Comparison of ENCODE assay signal across 11 cellular contexts in genomic region chrY:13705197-13705596, GRCh38. TPM values are rescaled to one million over a fixed set of nuclear protein-coding genes. Genes with fewer than 3 reads are reported as not detected.
DNase-seq lines count a peak whose midpoint lies in the region; ATAC-seq, FAIRE-seq and TF ChIP-seq lines count a peak whose summit lies in the region.
"Had no signal": no experiment of that assay in that cellular context is flagged by ENCODE, and none has a peak within 500 bp of the region (broad histone marks: within the 10 kb centered on the region; RNA-seq: fewer than 3 reads in every experiment).

No MANE protein-coding gene starts in this region.

- H3K36me3 Mint-ChIP-seq in activated T-helper 17 cell treated with anti-CD3 and anti-CD28 coated beads, Interleukin-2, amount 50 U/mL, for 72 hours (ENCODE audit: low read depth) = peaks cover 6% of the 10 kb centered on the region

- H3K27ac Mint-ChIP-seq in activated T-helper 17 cell treated with anti-CD3 and anti-CD28 coated beads, Interleukin-2, amount 50 U/mL, for 72 hours = peak overlapping the region; percentile 95

- intact Hi-C loops in ovary (cut with DNase I) = no loop called here

- H3K4me3 ChIP-seq in A549 = peak overlapping the region; percentile 50
- no peak overlapping the region for H3K4me3 ChIP-seq in ovary
- H3K4me3 ChIP-seq in tibial nerve = peak overlapping the region in 2 of 4 donors; percentile 52 to 61
- H3K4me3 ChIP-seq: K562 had no signal

- H3K4me1 Mint-ChIP-seq in activated T-helper 17 cell treated with anti-CD3 and anti-CD28 coated beads, Interleukin-2, amount 50 U/mL, for 72 hours = no peaks in the 10 kb centered on the region

- DNase-seq in A549 (ENCODE audit: low read depth in 1 of 2, low spot score in 1 of 2) (peak in 1 of 2 experiments; percentile 5), G401 (ENCODE audit: low spot score) (peak; percentile 50), medulla oblongata (ENCODE audit: extremely low spot score) (peak; percentile 63), foreskin melanocyte (no peak), ovary (no peak), tibial nerve (ENCODE audit: low spot score in 2 of 2) (no peak)
- DNase-seq in stimulated activated CD4-positive, alpha-beta T cell treated with anti-CD3 and anti-CD28 coated beads, Interleukin-2, amount 100 ng/mL, for 48 hours = no peak
- DNase-seq: activated CD4-positive, alpha-beta T cell treated with anti-CD3 and anti-CD28 coated beads, Interleukin-2, amount 50 U/mL, for 4 hours; PC-3 had no signal

- 13% methylated on average over 8 of the region's 8 CpGs for WGBS in A549 (ENCODE audit: missing lambda C conversion rate)
- no CpG with 5 or more reads among the region's 8 CpGs for WGBS in ovary, 3 donors
- 15% methylated on average over 8 of the region's 8 CpGs; no CpG with 5 or more reads in 1 of the 2 donors for WGBS in tibial nerve, 2 donors

- H3K27me3 ChIP-seq in ovary (no peaks in the 10 kb centered on the region), tibial nerve (no peaks in the 10 kb centered on the region)

- TF ChIP-seq POLR2A in A549 (IDR thresholded peaks at IDR 0.05; ENCODE audit: low read length) (no peak), ovary (IDR thresholded peaks at IDR 0.05) (no peak), tibial nerve (IDR thresholded peaks at IDR 0.05) (no peak)

- peak overlapping the region; percentile 81 for H3K4me2 ChIP-seq in A549

- H3K9me3 Mint-ChIP-seq in activated T-helper 17 cell treated with anti-CD3 and anti-CD28 coated beads, Interleukin-2, amount 50 U/mL, for 72 hours = no peaks in the 10 kb centered on the region

- no peaks in the 10 kb centered on the region for H3K36me3 ChIP-seq in ovary
- H3K36me3 ChIP-seq in tibial nerve = no peaks in the 10 kb centered on the region

- CTCF ChIA-PET in A549 (lab: Yijun Ruan, JAX) = no interaction called here

- H3K4me1 ChIP-seq in A549 = peaks cover 4% of the 10 kb centered on the region; the same call in 1 of the 3 replicates
- H3K4me1 ChIP-seq in ovary (ENCODE audit: insufficient read depth) = no peaks in the 10 kb centered on the region
- peaks cover 0 to 3% (median 0%) of the 10 kb centered on the region in 4 donors for H3K4me1 ChIP-seq in tibial nerve

- H3K9me3 ChIP-seq in A549 = no peaks in the 10 kb centered on the region
- no peaks in the 10 kb centered on the region for H3K9me3 ChIP-seq in ovary
- no peaks in the 10 kb centered on the region for H3K9me3 ChIP-seq in tibial nerve

- no peak for ATAC-seq in A549
- no peak for ATAC-seq in activated T-helper 17 cell treated with anti-CD3 and anti-CD28 coated beads, Interleukin-2, amount 50 U/mL, for 72 hours (replicated peaks)
- ATAC-seq: K562, PC-3 had no signal

- POLR2A ChIA-PET in A549 (lab: Yijun Ruan, JAX) = no interaction called here

- H3K27me3 Mint-ChIP-seq in activated T-helper 17 cell treated with anti-CD3 and anti-CD28 coated beads, Interleukin-2, amount 50 U/mL, for 72 hours = no peaks in the 10 kb centered on the region

- TF ChIP-seq RAD21 in A549 (conservative IDR thresholded peaks at IDR 0.05 in 1 of 2, IDR thresholded peaks at IDR 0.05 in 1 of 2) = no peak

- no peak for TF ChIP-seq EP300 in A549 (IDR thresholded peaks at IDR 0.05)
- TF ChIP-seq EP300 in ovary (IDR thresholded peaks at IDR 0.05) = no peak
- no peak for TF ChIP-seq EP300 in tibial nerve (IDR thresholded peaks at IDR 0.05)

- H3K27ac ChIP-seq in A549 (peak overlapping the region; percentile 16 to 61; a peak in 4 of 6 replicates), ovary (no peak overlapping the region), tibial nerve (peak overlapping the region in 1 of 4 donors; percentile 91)

- FAIRE-seq in A549 (lab: Jason Lieb, UNC) = no peak
- FAIRE-seq: K562 had no signal

- in situ Hi-C loops in G401 (cut with HindIII; ENCODE audit: low sequenced_read_pairs) = no loop called here

- peak overlapping the region; percentile 91 for H3K4me3 Mint-ChIP-seq in activated T-helper 17 cell treated with anti-CD3 and anti-CD28 coated beads, Interleukin-2, amount 50 U/mL, for 72 hours

- TF ChIP-seq CTCF in A549 (IDR thresholded peaks at IDR 0.05) (no peak), ovary (IDR thresholded peaks at IDR 0.05) (no peak), tibial nerve (IDR thresholded peaks at IDR 0.05) (no peak)

TF ChIP-seq in A549, 52 proteins besides CTCF, POLR2A, EP300 and RAD21:
- no peak for TF ChIP-seq ESRRA (IDR thresholded peaks at IDR 0.05; ENCODE audit: borderline replicate concordance, low read length)
- no peak for TF ChIP-seq POLR2AphosphoS2 (conservative IDR thresholded peaks at IDR 0.05; ENCODE audit: low read length)
- TF ChIP-seq KDM1A (IDR thresholded peaks at IDR 0.05; ENCODE audit: low read depth) = no peak
- no peak for TF ChIP-seq FOSB (CRISPR knock-in tag; IDR thresholded peaks at IDR 0.05)
- TF ChIP-seq EHF (CRISPR knock-in tag; IDR thresholded peaks at IDR 0.05) = no peak
- TF ChIP-seq HES2 (IDR thresholded peaks at IDR 0.05) = no peak
- TF ChIP-seq RCOR1 (IDR thresholded peaks at IDR 0.05; ENCODE audit: low read depth, low read length) = no peak
- no peak for TF ChIP-seq HOXA7 (CRISPR knock-in tag; IDR thresholded peaks at IDR 0.05)
- no peak for TF ChIP-seq HEYL (CRISPR knock-in tag; IDR thresholded peaks at IDR 0.05)
- no peak for TF ChIP-seq HDAC2 (IDR thresholded peaks at IDR 0.05)
- no peak for TF ChIP-seq PBX3 (IDR thresholded peaks at IDR 0.05)
- no peak for TF ChIP-seq MAZ (IDR thresholded peaks at IDR 0.05; ENCODE audit: borderline replicate concordance, low read depth, low read length)
- TF ChIP-seq REST (IDR thresholded peaks at IDR 0.05) = no peak
- no peak for TF ChIP-seq NFE2L2 (conservative IDR thresholded peaks at IDR 0.05; ENCODE audit: low read length)
- no peak for TF ChIP-seq HOXB13 (CRISPR knock-in tag; IDR thresholded peaks at IDR 0.05; ENCODE audit: low read depth)

RNA-seq across cellular contexts. Expression of gene TMSB4Y, which starts 1.5 kb away (rescaled TPM):
- 1.5 and 2.2 TPM in 2 replicates for polyA plus RNA-seq in A549 (2011; rRNA removed)
- 0.74 and 0.80 TPM in 2 replicates for polyA plus RNA-seq in A549 (2012; cell fraction: cytosol; rRNA removed)
- 0.24 and 0.40 TPM in 2 replicates for polyA plus RNA-seq in A549 (2012; cell fraction: nucleus; rRNA removed)
- polyA plus RNA-seq in A549 (2017; fragmentation: RNase III; extraction: RNeasy Plus Mini Kit Qiagen cat#74134 plus additional on column Dnase treatment) = 0.98 to 1.5 TPM (median 1.0 TPM) in 3 replicates
- 0.63 and 1.2 TPM in 2 replicates for polyA minus RNA-seq in A549 (2011; rRNA and poly(A)+ RNA removed)
- 2.7 TPM in 2 replicates for total RNA-seq in G401 (2014; rRNA removed; shearing (Covaris generic))
- total RNA-seq in activated T-helper 17 cell treated with anti-CD3 and anti-CD28 coated beads, Interleukin-2, amount 50 U/mL, for 72 hours = 1 to 10 TPM; 1.1 to 1.9 TPM
- total RNA-seq in ovary = not detected
- not detected for polyA plus RNA-seq in ovary
- total RNA-seq in tibial nerve = 1 to 10 TPM in 2 of 4 donors, not detected in 2; 3.1 to 3.3 TPM
- total RNA-seq: K562, PC-3 had no signal
- polyA plus RNA-seq: K562 had no signal

Comparison
In these comparisons a context has a peak if more than half of its experiments do, and no peak if none do; other contexts are left out.
1. DNase-seq: peak in G401 (single experiment) and medulla oblongata (single experiment); none in stimulated activated CD4-positive, alpha-beta T cell treated with anti-CD3 and anti-CD28 coated beads, Interleukin-2, amount 100 ng/mL, for 48 hours (0 of 2), foreskin melanocyte (single experiment), ovary (0 of 5) and tibial nerve (0 of 2).
2. H3K27ac ChIP-seq: peak in A549 (2 of 2); none in ovary (0 of 2).